18 cellular contexts compared by ENCODE assay signal in genomic region chr11:130066338-130066737, GRCh38. TPM values are rescaled to one million over a fixed set of nuclear protein-coding genes. Genes with fewer than 3 reads are reported as not detected.
DNase-seq lines count a peak whose midpoint lies in the region; ATAC-seq and TF ChIP-seq lines count a peak whose summit lies in the region.
"Had no signal": no experiment of that assay in that cellular context is flagged by ENCODE, and none has a peak within 500 bp of the region (broad histone marks: within the 10 kb centered on the region; RNA-seq: fewer than 3 reads in every experiment).

No MANE protein-coding gene starts in this region.

- no peak overlapping the region for H3K27ac Mint-ChIP-seq in activated T-helper 17 cell treated with anti-CD3 and anti-CD28 coated beads, Interleukin-2, amount 50 U/mL, for 72 hours

- H3K27me3 Mint-ChIP-seq in activated T-helper 17 cell treated with anti-CD3 and anti-CD28 coated beads, Interleukin-2, amount 50 U/mL, for 72 hours, result peaks cover 10% of the 10 kb centered on the region

- no peaks in the 10 kb centered on the region for H3K9me3 Mint-ChIP-seq in activated T-helper 17 cell treated with anti-CD3 and anti-CD28 coated beads, Interleukin-2, amount 50 U/mL, for 72 hours

- peak overlapping the region; percentile 73 for H3K4me2 ChIP-seq in BLaER1

- no peaks in the 10 kb centered on the region for H3K9me3 ChIP-seq in BLaER1
- H3K9me3 ChIP-seq: SJCRH30 had no signal

- no peaks in the 10 kb centered on the region for H3K36me3 ChIP-seq in BLaER1
- H3K36me3 ChIP-seq: SJCRH30 had no signal

- H3K4me1 ChIP-seq in BLaER1, result peaks cover 47% of the 10 kb centered on the region
- H3K4me1 ChIP-seq: SJCRH30 had no signal

- no peak overlapping the region for H3K9ac ChIP-seq in BLaER1
- H3K9ac ChIP-seq: GM23248 had no signal

- POLR2A ChIA-PET in HEK293T (lab: Yijun Ruan, JAX), result interaction anchor here (1.7 kb wide), 1 partner anchor 64 kb away, joined by 7 read pairs; the partner anchor contains the start of gene PRDM10

- H3K4me3 Mint-ChIP-seq in activated T-helper 17 cell treated with anti-CD3 and anti-CD28 coated beads, Interleukin-2, amount 50 U/mL, for 72 hours, result no peak overlapping the region

- H4K20me1 ChIP-seq in BLaER1, result peaks cover 15% of the 10 kb centered on the region

- ATAC-seq in HG02678 (IDR thresholded peaks at IDR 0.05; ENCODE audit: unreplicated experiment) (no peak), HG03139 (IDR thresholded peaks at IDR 0.05; ENCODE audit: unreplicated experiment) (no peak)
- ATAC-seq in activated T-helper 17 cell treated with anti-CD3 and anti-CD28 coated beads, Interleukin-2, amount 50 U/mL, for 72 hours (replicated peaks), result no peak
- ATAC-seq: Panc1 had no signal

- no peak for DNase-seq in HEK293T (ENCODE audit: extremely low spot score)
- peak; percentile 7 for DNase-seq in glomerular visceral epithelial cell (ENCODE audit: extremely low spot score)
- DNase-seq in renal cortical epithelial cell (ENCODE audit: low read depth), result peak; percentile 44
- DNase-seq: DMS79, GM23248, HCEC 1CT, KG1, NCI-H1105 treated with DMSO at 0.1 percent for 48 hours, NCI-H1694, NCI-H2107, NCI-H345, NCI-H524 treated with DMSO at 0.1 percent for 48 hours, SJCRH30 had no signal

- H3K4me3 ChIP-seq in BLaER1, result no peak overlapping the region
- H3K4me3 ChIP-seq: GM23248, SJCRH30 had no signal

- H3K4me1 Mint-ChIP-seq in activated T-helper 17 cell treated with anti-CD3 and anti-CD28 coated beads, Interleukin-2, amount 50 U/mL, for 72 hours, result peaks cover 15% of the 10 kb centered on the region

- no peak overlapping the region for H3K27ac ChIP-seq in BLaER1
- H3K27ac ChIP-seq: GM23248, SJCRH30 had no signal

- CTCF ChIA-PET in HEK293T (lab: Yijun Ruan, JAX), result interaction anchor here (0.7 kb wide), 1 partner anchor 66 kb away, joined by 5 read pairs; no protein-coding TSS in a partner anchor

- H3K36me3 Mint-ChIP-seq in activated T-helper 17 cell treated with anti-CD3 and anti-CD28 coated beads, Interleukin-2, amount 50 U/mL, for 72 hours (ENCODE audit: low read depth), result peaks cover 10% of the 10 kb centered on the region

- H3K27me3 ChIP-seq in BLaER1, result peaks cover 15% of the 10 kb centered on the region
- H3K27me3 ChIP-seq: SJCRH30 had no signal

TF ChIP-seq in HEK293T, 16 proteins besides CTCF, POLR2A, EP300 and RAD21:
- no peak for TF ChIP-seq SP1 (IDR thresholded peaks at IDR 0.05)
- TF ChIP-seq FOXM1 (IDR thresholded peaks at IDR 0.05; ENCODE audit: borderline replicate concordance), result no peak
- TF ChIP-seq ZNF384 (IDR thresholded peaks at IDR 0.05), result peak; percentile 91

RNA-seq across cellular contexts. Expression of gene APLP2, which starts 3.4 kb away (rescaled TPM):
- 426 and 1,085 TPM in 2 replicates for total RNA-seq in renal cortical epithelial cell
- total RNA-seq in activated T-helper 17 cell treated with anti-CD3 and anti-CD28 coated beads, Interleukin-2, amount 50 U/mL, for 72 hours, result 10 to 100 TPM; 31.2 to 34.0 TPM

Comparison
In these comparisons a context has a peak if more than half of its experiments do, and no peak if none do; other contexts are left out.
1. RNA of gene APLP2, which starts 3.4 kb away (total RNA-seq): 426 to 1,085 TPM in renal cortical epithelial cell; 31.2 to 34.0 TPM in activated T-helper 17 cell treated with anti-CD3 and anti-CD28 coated beads, Interleukin-2, amount 50 U/mL, for 72 hours; every median in the first group is over 10 times any median in the second.